ENCODE assay signal across 34 cellular contexts in the genomic region with DNA sequence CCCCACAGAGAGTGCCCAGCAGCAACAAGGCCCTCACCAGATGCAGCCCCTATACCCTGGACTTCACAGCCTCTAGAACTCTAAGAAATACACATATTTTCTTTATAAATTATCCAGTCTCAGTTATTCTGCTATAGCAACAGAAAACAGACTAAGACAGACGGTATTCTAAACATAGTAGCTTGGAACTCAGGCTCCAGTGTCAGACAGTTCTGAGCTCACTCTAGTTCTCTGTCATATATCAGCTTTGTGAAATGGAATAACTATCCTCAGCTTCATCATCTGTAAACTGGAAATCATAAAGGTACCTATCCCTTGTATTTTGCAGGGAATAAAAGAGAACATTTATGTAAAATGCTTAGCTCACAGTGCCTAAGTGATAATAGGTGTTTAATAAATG.
"Had no signal": no experiment of that assay in that cellular context is flagged by ENCODE, and none has a peak within 500 bp of the region (broad histone marks: within the 10 kb centered on the region; RNA-seq: fewer than 3 reads in every experiment).

No MANE protein-coding gene starts in this region.

- H3K27ac Mint-ChIP-seq: activated B cell treated with CpG ODN at 0.5 μM for 24 hours; activated CD4-positive, alpha-beta memory T cell treated with anti-CD3 and anti-CD28 coated beads for 36 hours; activated CD4-positive, alpha-beta T cell treated with anti-CD3 and anti-CD28 coated beads, Interleukin-2, amount 10 ng/mL, durations not matched to agents 24 days and 14 days; activated CD8-positive, alpha-beta T cell treated with anti-CD3 and anti-CD28 coated beads for 36 hours; activated naive CD4-positive, alpha-beta T cell treated with anti-CD3 and anti-CD28 coated beads for 36 hours; activated naive CD4-positive, alpha-beta T cell treated with anti-CD3 and anti-CD28 coated beads, Interleukin-2, amount 50 U/mL, for 72 hours; activated naive CD8-positive, alpha-beta T cell treated with anti-CD3 and anti-CD28 coated beads for 36 hours; activated T-cell treated with anti-CD3 and anti-CD28 coated beads, Interleukin-2, amount 50 U/mL, for 72 hours; activated T-helper 1 cell treated with anti-CD3 and anti-CD28 coated beads, Interleukin-12 subunit alpha, Interleukin-12 subunit beta, Interleukin-2, Interleukin-4 antibody, amounts not matched to agents 30 ng/mL and 10 ng/mL and 1 ng/mL, durations not matched to agents 14 hours and 24 hours and 36 hours; activated T-helper 17 cell treated with anti-CD3 and anti-CD28 coated beads, Interleukin-2, amount 50 U/mL, for 72 hours; T-helper 2 cell treated with Interferon-gamma antibody and Interleukin-4, amounts not matched to agents 5 μg/mL and 100 μg/mL, for 36 hours had no signal

- H3K9me3 Mint-ChIP-seq: activated B cell treated with CpG ODN at 0.5 μM for 24 hours; activated CD4-positive, alpha-beta memory T cell treated with anti-CD3 and anti-CD28 coated beads for 36 hours; activated CD8-positive, alpha-beta T cell treated with anti-CD3 and anti-CD28 coated beads for 36 hours; activated naive CD4-positive, alpha-beta T cell treated with anti-CD3 and anti-CD28 coated beads for 36 hours; activated naive CD8-positive, alpha-beta T cell treated with anti-CD3 and anti-CD28 coated beads for 36 hours; activated T-cell treated with anti-CD3 and anti-CD28 coated beads, Interleukin-2, amount 50 U/mL, for 4 hours; activated T-cell treated with anti-CD3 and anti-CD28 coated beads, Interleukin-2, amount 50 U/mL, for 72 hours; central memory CD8-positive, alpha-beta T cell; T-helper 2 cell treated with Interferon-gamma antibody and Interleukin-4, amounts not matched to agents 5 μg/mL and 100 μg/mL, for 36 hours had no signal

- ATAC-seq: activated CD8-positive, alpha-beta T cell treated with anti-CD3 and anti-CD28 coated beads for 36 hours; activated T-cell treated with anti-CD3 and anti-CD28 coated beads, Interleukin-2, amount 50 U/mL, for 4 hours; activated T-cell treated with anti-CD3 and anti-CD28 coated beads, Interleukin-2, amount 50 U/mL, for 72 hours; activated T-helper 17 cell treated with anti-CD3 and anti-CD28 coated beads, Interleukin-2, amount 50 U/mL, for 72 hours; body of pancreas had no signal

- H3K4me3 ChIP-seq: adrenal gland, body of pancreas, breast epithelium had no signal

- H3K4me1 ChIP-seq: body of pancreas had no signal

- H3K4me3 Mint-ChIP-seq: activated B cell treated with CpG ODN at 0.5 μM for 24 hours; activated CD4-positive, alpha-beta memory T cell treated with anti-CD3 and anti-CD28 coated beads for 36 hours; activated CD4-positive, alpha-beta T cell treated with anti-CD3 and anti-CD28 coated beads, Interleukin-2, amount 10 ng/mL, durations not matched to agents 24 days and 14 days; activated CD8-positive, alpha-beta T cell treated with anti-CD3 and anti-CD28 coated beads for 36 hours; activated naive CD4-positive, alpha-beta T cell treated with anti-CD3 and anti-CD28 coated beads for 36 hours; activated naive CD8-positive, alpha-beta T cell treated with anti-CD3 and anti-CD28 coated beads for 36 hours; activated T-cell treated with anti-CD3 and anti-CD28 coated beads, Interleukin-2, amount 50 U/mL, for 4 hours; activated T-cell treated with anti-CD3 and anti-CD28 coated beads, Interleukin-2, amount 50 U/mL, for 72 hours; activated T-helper 1 cell treated with anti-CD3 and anti-CD28 coated beads, Interleukin-12 subunit alpha, Interleukin-12 subunit beta, Interleukin-2, Interleukin-4 antibody, amounts not matched to agents 30 ng/mL and 10 ng/mL and 1 ng/mL, durations not matched to agents 14 hours and 24 hours and 36 hours; activated T-helper 17 cell treated with anti-CD3 and anti-CD28 coated beads, Interleukin-2, amount 50 U/mL, for 72 hours; central memory CD8-positive, alpha-beta T cell; T-helper 2 cell treated with Interferon-gamma antibody and Interleukin-4, amounts not matched to agents 5 μg/mL and 100 μg/mL, for 36 hours had no signal

- H3K36me3 ChIP-seq: adrenal gland, brain microvascular endothelial cell, breast epithelium had no signal

- H3K27me3 ChIP-seq: adrenal gland, body of pancreas, brain microvascular endothelial cell, breast epithelium had no signal

- H3K27ac ChIP-seq: adrenal gland, body of pancreas, brain microvascular endothelial cell, breast epithelium, VCaP had no signal

- DNase-seq: activated B cell treated with CpG ODN at 0.5 μM for 24 hours; activated CD4-positive, alpha-beta memory T cell treated with anti-CD3 and anti-CD28 coated beads for 36 hours; activated CD4-positive, alpha-beta T cell treated with anti-CD3 and anti-CD28 coated beads for 4 hours; activated CD4-positive, alpha-beta T cell treated with anti-CD3 and anti-CD28 coated beads, Interleukin-2, amount 10 ng/mL, durations not matched to agents 24 days and 14 days; activated CD4-positive, alpha-beta T cell treated with anti-CD3 and anti-CD28 coated beads, Interleukin-2, amount 50 U/mL, for 1 hour; activated CD4-positive, alpha-beta T cell treated with anti-CD3 and anti-CD28 coated beads, Interleukin-2, amount 50 U/mL, for 4 hours; activated CD4-positive, CD25-positive, alpha-beta regulatory T cell treated with anti-CD3 and anti-CD28 coated beads, Interleukin-2, amount 50 U/mL, for 72 hours; activated CD8-positive, alpha-beta memory T cell treated with anti-CD3 and anti-CD28 coated beads, Interleukin-2, amount 50 U/mL, for 4 hours; activated CD8-positive, alpha-beta T cell treated with anti-CD3 and anti-CD28 coated beads for 36 hours; activated effector memory CD4-positive, alpha-beta T cell treated with anti-CD3 and anti-CD28 coated beads, Interleukin-2, amount 50 U/mL, for 16 hours; activated gamma-delta T cell treated with Interleukin-2 at 50 U/mL for 16 hours; activated naive CD4-positive, alpha-beta T cell; activated naive CD4-positive, alpha-beta T cell treated with anti-CD3 and anti-CD28 coated beads for 36 hours; activated naive CD4-positive, alpha-beta T cell treated with anti-CD3 and anti-CD28 coated beads, Interleukin-2, amount 50 U/mL, for 16 hours; activated naive CD8-positive, alpha-beta T cell treated with anti-CD3 and anti-CD28 coated beads for 36 hours; activated T-cell treated with anti-CD3 and anti-CD28 coated beads for 4 hours; activated T-cell treated with anti-CD3 and anti-CD28 coated beads, Interleukin-2, amount 50 U/mL, for 1 hour; activated T-cell treated with anti-CD3 and anti-CD28 coated beads, Interleukin-2, amount 50 U/mL, for 4 hours; activated T-cell treated with anti-CD3 and anti-CD28 coated beads, Interleukin-2, amount 50 U/mL, for 72 hours; adrenal gland; amniotic stem cell; aorta; body of pancreas; brain microvascular endothelial cell; T-helper 9 cell had no signal

- FAIRE-seq: astrocyte, TTC549 had no signal

- H3K9me3 ChIP-seq: adrenal gland, body of pancreas, breast epithelium had no signal

- H3K27me3 Mint-ChIP-seq: activated CD4-positive, alpha-beta memory T cell treated with anti-CD3 and anti-CD28 coated beads for 36 hours; activated CD4-positive, alpha-beta T cell treated with anti-CD3 and anti-CD28 coated beads, Interleukin-2, amount 10 ng/mL, durations not matched to agents 24 days and 14 days; activated CD8-positive, alpha-beta T cell treated with anti-CD3 and anti-CD28 coated beads for 36 hours; activated naive CD8-positive, alpha-beta T cell treated with anti-CD3 and anti-CD28 coated beads for 36 hours; activated T-helper 17 cell treated with anti-CD3 and anti-CD28 coated beads, Interleukin-2, amount 50 U/mL, for 72 hours; central memory CD8-positive, alpha-beta T cell had no signal

- H3K36me3 Mint-ChIP-seq: activated CD4-positive, alpha-beta memory T cell treated with anti-CD3 and anti-CD28 coated beads for 36 hours; activated naive CD8-positive, alpha-beta T cell treated with anti-CD3 and anti-CD28 coated beads for 36 hours had no signal
